In the genomic region with DNA sequence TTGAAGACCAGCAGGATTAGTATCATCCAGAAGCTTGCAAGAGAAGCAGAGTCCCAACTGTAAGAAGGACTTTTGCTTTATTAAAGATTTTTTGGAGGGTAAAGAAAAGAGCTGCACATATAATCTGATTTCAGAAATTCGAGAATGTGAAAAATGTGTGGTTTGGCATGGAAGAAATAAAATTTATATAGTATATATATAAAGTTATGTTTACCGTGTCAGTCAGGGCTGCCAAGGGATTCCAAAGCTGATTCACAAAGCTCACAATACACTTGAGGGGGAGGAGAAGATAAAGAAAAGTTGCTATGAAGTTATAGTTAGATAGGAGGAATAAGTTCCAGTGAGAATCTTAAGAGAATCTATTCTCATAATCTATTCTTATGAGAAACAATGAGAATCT, we compare ENCODE assay signal across 22 cellular contexts.
"Had no signal": no experiment of that assay in that cellular context is flagged by ENCODE, and none has a peak within 500 bp of the region (broad histone marks: within the 10 kb centered on the region; RNA-seq: fewer than 3 reads in every experiment).

No MANE protein-coding gene starts in this region.

- H3K27me3 Mint-ChIP-seq: naive thymus-derived CD4-positive, alpha-beta T cell; stimulated activated naive B cell treated with anti-CD40 and anti-IgM and Interleukin-4, amounts not matched to agents 10 μg/mL and 1 μg/mL and 100 μg/mL, for 72 hours; stimulated activated naive CD8-positive, alpha-beta T cell treated with anti-CD3 and anti-CD28 coated beads, Interleukin-15, amount 100 ng/mL, for 72 hours had no signal

- H3K9me3 Mint-ChIP-seq: endodermal cell; nephron progenitor cell; stimulated activated naive B cell treated with anti-CD40 and anti-IgM and Interleukin-4, amounts not matched to agents 10 μg/mL and 1 μg/mL and 100 μg/mL, for 72 hours had no signal

- H3K9me3 ChIP-seq: gastrocnemius medialis, heart right ventricle, psoas muscle, spleen, thoracic aorta, transverse colon had no signal

- H3K36me3 Mint-ChIP-seq: stimulated activated naive B cell treated with anti-CD40 and anti-IgM and Interleukin-4, amounts not matched to agents 10 μg/mL and 1 μg/mL and 100 μg/mL, for 72 hours had no signal

- H3K36me3 ChIP-seq: gastrocnemius medialis, heart right ventricle, spleen, thoracic aorta, transverse colon had no signal

- H3K27ac Mint-ChIP-seq: endodermal cell; nephron progenitor cell; stimulated activated naive B cell treated with anti-CD40 and anti-IgM and Interleukin-4, amounts not matched to agents 10 μg/mL and 1 μg/mL and 100 μg/mL, for 72 hours; stimulated activated naive CD8-positive, alpha-beta T cell treated with anti-CD3 and anti-CD28 coated beads, Interleukin-15, amount 100 ng/mL, for 72 hours had no signal

- H3K4me3 ChIP-seq: coronary artery, gastrocnemius medialis, heart right ventricle, psoas muscle, spleen, thoracic aorta, transverse colon had no signal

- DNase-seq: effector CD4-positive, alpha-beta T cell; endodermal cell; erythroblast; gastrocnemius medialis; heart right ventricle; hypothalamus; islet precursor cell; mammary epithelial cell; naive thymus-derived CD4-positive, alpha-beta T cell; nephron progenitor cell; psoas muscle; retina; spleen; stimulated activated CD4-positive, alpha-beta T cell treated with anti-CD3 and anti-CD28 coated beads, Interleukin-15, amount 100 ng/mL, for 24 hours; stimulated activated CD4-positive, alpha-beta T cell treated with anti-CD3 and anti-CD28 coated beads, Interleukin-1b, Interleukin-23, amount 100 ng/mL, for 48 hours; stimulated activated CD4-positive, alpha-beta T cell treated with anti-CD3 and anti-CD28 coated beads, Interleukin-4, amount 100 ng/mL, for 4 hours; stimulated activated naive B cell treated with anti-CD40 and anti-IgM and Interleukin-4, amounts not matched to agents 10 μg/mL and 1 μg/mL and 100 μg/mL, for 72 hours; stimulated activated naive CD8-positive, alpha-beta T cell treated with anti-CD3 and anti-CD28 coated beads, Interleukin-15, amount 100 ng/mL, for 72 hours; transverse colon had no signal

- H3K27me3 ChIP-seq: gastrocnemius medialis, heart right ventricle, spleen, transverse colon had no signal

- H3K4me3 Mint-ChIP-seq: endodermal cell; naive thymus-derived CD4-positive, alpha-beta T cell; nephron progenitor cell; stimulated activated naive B cell treated with anti-CD40 and anti-IgM and Interleukin-4, amounts not matched to agents 10 μg/mL and 1 μg/mL and 100 μg/mL, for 72 hours; stimulated activated naive CD8-positive, alpha-beta T cell treated with anti-CD3 and anti-CD28 coated beads, Interleukin-15, amount 100 ng/mL, for 72 hours had no signal

- FAIRE-seq: endothelial cell of umbilical vein had no signal

- H3K4me1 Mint-ChIP-seq: stimulated activated naive B cell treated with anti-CD40 and anti-IgM and Interleukin-4, amounts not matched to agents 10 μg/mL and 1 μg/mL and 100 μg/mL, for 72 hours had no signal
